ENCODE assay signal across 19 cellular contexts in the genomic region with DNA sequence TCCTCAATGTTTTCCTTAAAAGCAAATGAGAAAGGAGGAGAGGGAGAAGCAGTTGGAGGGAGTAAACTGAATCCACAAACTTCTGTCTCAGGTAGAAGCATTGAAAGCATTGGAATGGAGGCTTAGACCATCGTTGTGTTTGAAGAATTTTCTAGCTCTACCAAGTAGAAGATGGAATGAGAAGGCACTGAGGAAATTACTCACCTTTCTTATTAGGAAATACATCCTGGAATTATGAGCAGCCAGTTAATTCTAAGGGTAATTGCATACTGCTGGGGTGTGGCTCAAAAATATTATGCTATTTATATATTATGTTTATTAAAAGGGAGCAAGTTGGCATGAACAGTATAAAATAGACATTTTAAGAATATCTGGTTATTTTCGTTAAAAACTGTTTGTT.
"Had no signal": no experiment of that assay in that cellular context is flagged by ENCODE, and none has a peak within 500 bp of the region (broad histone marks: within the 10 kb centered on the region; RNA-seq: fewer than 3 reads in every experiment).

No MANE protein-coding gene starts in this region.

- H3K4me3 ChIP-seq: MG63, SJSA1, SK-N-MC had no signal

- H3K4me1 ChIP-seq: SJSA1 had no signal

- H3K27me3 ChIP-seq: MG63, SJSA1 had no signal

- H3K9me3 ChIP-seq: MG63, SJSA1 had no signal

- H3K27ac ChIP-seq: SJSA1, SK-N-MC had no signal

- H3K36me3 ChIP-seq: MG63 had no signal

- ATAC-seq: Panc1 had no signal

- DNase-seq: KBM-7, MG63, NCI-H1092, NCI-H1105 treated with DMSO at 0.1 percent for 48 hours, NCI-H1417 treated with DMSO at 0.1 percent for 48 hours, NCI-H146, NCI-H1694 treated with DMSO at 0.1 percent for 48 hours, NCI-H1930, NCI-H2081, NCI-H2107, NCI-H2227 treated with DMSO at 0.1 percent for 48 hours, NCI-H524, NCI-H526 treated with DMSO at 0.1 percent for 48 hours, NCI-H748 treated with DMSO at 0.1 percent for 48 hours, Right ventricle myocardium superior, SIG-M5 had no signal
